8 cellular contexts compared by ENCODE assay signal in the genomic region with DNA sequence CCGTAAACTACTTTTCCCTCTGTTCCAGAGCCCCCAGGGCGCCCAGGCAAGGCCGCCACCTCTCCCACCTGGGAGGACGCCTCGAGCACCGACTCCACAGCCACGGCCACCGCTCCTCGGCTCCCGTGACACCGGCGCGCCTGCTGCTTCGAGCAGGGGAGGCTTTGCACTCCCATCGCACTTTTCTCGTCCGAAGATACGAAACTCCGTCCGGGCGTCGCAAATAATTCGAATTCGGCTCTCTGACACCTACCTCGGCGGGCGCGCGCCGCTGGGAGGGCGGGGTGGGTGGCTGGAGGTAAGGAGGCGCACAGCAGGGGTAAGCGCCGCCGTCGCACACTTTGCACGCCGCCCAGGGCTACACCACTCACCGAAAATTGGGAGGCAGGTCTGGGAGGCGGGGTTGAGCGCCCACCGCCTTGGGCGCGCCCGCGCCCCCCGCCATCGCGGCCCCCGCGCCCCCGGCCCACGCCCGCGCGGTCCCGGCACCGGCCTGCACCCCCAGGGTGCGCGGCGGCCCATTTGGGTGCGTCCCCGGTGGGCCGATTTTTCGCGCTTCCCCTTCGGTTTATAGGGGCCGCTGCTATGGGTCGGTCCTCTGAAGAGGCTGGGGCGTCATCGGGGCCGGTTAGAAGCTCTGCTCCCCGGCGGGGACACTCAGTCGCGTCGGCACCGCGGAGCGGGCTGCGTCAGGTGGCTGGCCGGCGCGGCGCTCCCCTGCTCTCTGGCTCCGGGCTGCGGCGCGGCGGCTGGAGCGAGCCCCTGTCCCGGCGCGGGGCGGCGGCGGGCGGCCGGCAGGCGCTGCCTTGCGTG. TPM values are rescaled to one million over a fixed set of nuclear protein-coding genes. Genes with fewer than 3 reads are reported as not detected.
A peak's percentile ranks its signal among the peaks of the same experiment; 100 is the strongest.
DNase-seq lines count a peak whose midpoint lies in the region; ATAC-seq lines count a peak whose summit lies in the region.

No MANE protein-coding gene starts in this region.

- H3K4me3 ChIP-seq in endocrine pancreas (ENCODE audit: control insufficient read depth, insufficient read depth, low read length): no peak overlapping the region

- H3K27me3 ChIP-seq in endocrine pancreas (ENCODE audit: control insufficient read depth, insufficient read depth, low read length): no peaks in the 10 kb centered on the region

- no peaks in the 10 kb centered on the region for H3K9me3 ChIP-seq in endocrine pancreas (ENCODE audit: control insufficient read depth, low read length)

- peaks cover 8% of the 10 kb centered on the region for H3K36me3 ChIP-seq in endocrine pancreas (ENCODE audit: control insufficient read depth, insufficient read depth, low read length)

- ATAC-seq in HG03196 (IDR thresholded peaks at IDR 0.05; ENCODE audit: unreplicated experiment): peak; percentile 39

- peak; percentile 72 for DNase-seq in NK-92 treated with Interleukin-12 subunit alpha and Interleukin-12 subunit beta, amount 100 ng/mL, for 24 hours (lab: John Stamatoyannopoulos, UW)
- DNase-seq in NK-92 (lab: John Stamatoyannopoulos, UW; ENCODE audit: unreplicated experiment): no peak
- peak; percentile 89 for DNase-seq in NCI-H69 (lab: John Stamatoyannopoulos, UW)
- peak; percentile 58 to 73 for DNase-seq in activated CD8-positive, alpha-beta memory T cell treated with anti-CD3 and anti-CD28 coated beads for 4 hours (ENCODE audit: low read depth in 2 of 2)
- peak; percentile 93 for DNase-seq in mesenteric fat pad (ENCODE audit: low spot score)
- DNase-seq in stimulated activated CD8-positive, alpha-beta memory T cell treated with anti-CD3 and anti-CD28 coated beads, Interleukin-15, amount 100 ng/mL, for 4 hours (ENCODE audit: low read depth in 2 of 2): peak; percentile 66 to 69

- peak overlapping the region; percentile 27 for H3K9ac ChIP-seq in endocrine pancreas (ENCODE audit: control insufficient read depth, insufficient read depth, low read length)

- no peaks in the 10 kb centered on the region for H3K4me1 ChIP-seq in endocrine pancreas (ENCODE audit: control insufficient read depth, insufficient read depth, low read length)

RNA-seq across cellular contexts. Expression of a gene that starts 36.2 kb away (rescaled TPM):
- total RNA-seq in mesenteric fat pad: 697 TPM

RNA-seq across cellular contexts. Expression of a gene that starts 38.0 kb away (rescaled TPM):
- total RNA-seq in mesenteric fat pad: 0.42 TPM
